9 cellular contexts compared by ENCODE assay signal in genomic region chr6:30814137-30815084, GRCh38.
DNase-seq lines count a peak whose midpoint lies in the region; ATAC-seq and TF ChIP-seq lines count a peak whose summit lies in the region.
"Had no signal": no experiment of that assay in that cellular context is flagged by ENCODE, and none has a peak within 500 bp of the region (broad histone marks: within the 10 kb centered on the region; RNA-seq: fewer than 3 reads in every experiment).

No MANE protein-coding gene starts in this region.

- no peak overlapping the region for H3K4me2 ChIP-seq in SK-N-SH

- H3K27me3 Mint-ChIP-seq in WTC11 (ENCODE audit: low read depth) = no peaks in the 10 kb centered on the region

- no peaks in the 10 kb centered on the region for H3K9me3 ChIP-seq in SK-N-SH
- H3K9me3 ChIP-seq: heart left ventricle had no signal

- TF ChIP-seq CTCF in SK-N-SH (IDR thresholded peaks at IDR 0.05) = no peak
- TF ChIP-seq CTCF in brain microvascular endothelial cell (IDR thresholded peaks at IDR 0.05; ENCODE audit: low read depth, low read length, missing control alignments) = no peak
- no peak for TF ChIP-seq CTCF in WTC11 (IDR thresholded peaks at IDR 0.05)

- no peak overlapping the region for H3K4me3 Mint-ChIP-seq in WTC11

- POLR2A ChIA-PET in SK-N-SH (lab: Yijun Ruan, JAX) (no interaction called here), WTC11 (lab: Charles Lee) (no interaction called here)

- no peaks in the 10 kb centered on the region for H3K36me3 ChIP-seq in SK-N-SH (replicated peaks in 1 of 2; ENCODE audit: control insufficient read depth in 1 of 2, insufficient read depth in 2 of 2, low read length in 1 of 2)
- no peaks in the 10 kb centered on the region for H3K36me3 ChIP-seq in brain microvascular endothelial cell (replicated peaks)
- H3K36me3 ChIP-seq: heart left ventricle had no signal

- 49% methylated on average over 11 of the region's 11 CpGs for WGBS in SK-N-SH (ENCODE audit: low lambda C conversion rate)

- ATAC-seq in WTC11 = no peak
- no peak for ATAC-seq in GM19395 (IDR thresholded peaks at IDR 0.05; ENCODE audit: unreplicated experiment)

- H3K4me1 Mint-ChIP-seq in WTC11 = peaks cover 32% of the 10 kb centered on the region

- H3K9me3 Mint-ChIP-seq in WTC11 = peaks cover 7% of the 10 kb centered on the region

- DNase-seq in ELR (ENCODE audit: low read depth) = peak; percentile 94
- DNase-seq in SK-N-SH = no peak
- DNase-seq in brain microvascular endothelial cell = no peak
- DNase-seq in non-pigmented ciliary epithelial cell (ENCODE audit: low read depth) = peak; percentile 56
- no peak for DNase-seq in WTC11 (ENCODE audit: low spot score)
- no peak for DNase-seq in DMS 273 (lab: John Stamatoyannopoulos, UW; ENCODE audit: unreplicated experiment)
- DNase-seq in mesenteric fat pad (ENCODE audit: low spot score) = no peak
- DNase-seq: heart left ventricle had no signal

- no peaks in the 10 kb centered on the region for H3K27me3 ChIP-seq in SK-N-SH (ENCODE audit: insufficient read depth)
- H3K27me3 ChIP-seq in brain microvascular endothelial cell (replicated peaks) = no peaks in the 10 kb centered on the region
- H3K27me3 ChIP-seq: heart left ventricle had no signal

- CTCF ChIA-PET in SK-N-SH (lab: Yijun Ruan, JAX) (interaction anchor here (0.6 to 1.3 kb wide), 3 partner anchors 13 to 273 kb away, joined by 3 read pairs; no protein-coding TSS in a partner anchor), WTC11 (lab: Charles Lee) (interaction anchor here (0.8 to 1.4 kb wide), 3 partner anchors 68 to 265 kb away, joined by 3 to 5 read pairs (median 4); no protein-coding TSS in a partner anchor)

- H3K36me3 Mint-ChIP-seq in WTC11 = peaks cover 5% of the 10 kb centered on the region

- in situ Hi-C loops in brain microvascular endothelial cell (cut with HindIII; ENCODE audit: low pct_ligation_motif_present, low sequenced_read_pairs) = no loop called here

- peaks cover 16% of the 10 kb centered on the region for H3F3A ChIP-seq in SK-N-SH (replicated peaks; ENCODE audit: insufficient read depth)

- no peaks in the 10 kb centered on the region for H4K20me1 ChIP-seq in SK-N-SH (ENCODE audit: insufficient read depth)

- no peak overlapping the region for H3K27ac Mint-ChIP-seq in WTC11

- H2AFZ ChIP-seq in SK-N-SH (ENCODE audit: low read depth) = no peak overlapping the region; the same call in 1 of the 2 replicates

- no peak overlapping the region for H3K9ac ChIP-seq in SK-N-SH

- H3K4me1 ChIP-seq in SK-N-SH (ENCODE audit: control insufficient read depth in 1 of 2, insufficient read depth in 2 of 2, low read depth in 1 of 2, low read length in 1 of 2) = peaks cover 0 to 25% of the 10 kb centered on the region in 2 experiments; a peak in 3 of 4 replicates

- H3K79me2 ChIP-seq in SK-N-SH (ENCODE audit: insufficient read depth) = no peaks in the 10 kb centered on the region

- TF ChIP-seq RAD21 in SK-N-SH (IDR thresholded peaks at IDR 0.05; ENCODE audit: low read length) = no peak

- peak overlapping the region in 1 of 2 experiments; percentile 60; a peak in 3 of 4 replicates for H3K27ac ChIP-seq in SK-N-SH (ENCODE audit: low read depth in 2 of 2, low read length in 1 of 2)
- peak overlapping the region; percentile 68 for H3K27ac ChIP-seq in brain microvascular endothelial cell

- H3K9me2 ChIP-seq in SK-N-SH = no peaks in the 10 kb centered on the region

- H3K4me3 ChIP-seq in SK-N-SH (ENCODE audit: low read depth in 2 of 2, low read length in 1 of 2) (no peak overlapping the region), brain microvascular endothelial cell (ENCODE audit: low read depth, low read length) (no peak overlapping the region)
- H3K4me3 ChIP-seq: heart left ventricle had no signal

- TF ChIP-seq EP300 in SK-N-SH (IDR thresholded peaks at IDR 0.05; ENCODE audit: borderline replicate concordance in 1 of 2, low read depth in 1 of 2, low read length in 1 of 2) = peak in 1 of 2 experiments; percentile 36; a peak in 1 of 4 replicates

TF ChIP-seq in SK-N-SH, 30 proteins besides CTCF, POLR2A, EP300 and RAD21 (continues in another document):
- peak; percentile 50; the same call in 1 of the 2 replicates for TF ChIP-seq TCF12 (IDR thresholded peaks at IDR 0.05)
- peak; percentile 16; the same call in 1 of the 2 replicates for TF ChIP-seq TEAD4 (IDR thresholded peaks at IDR 0.05; ENCODE audit: borderline replicate concordance, insufficient read depth)
- peak; percentile 79 for TF ChIP-seq JUND (IDR thresholded peaks at IDR 0.05)
- TF ChIP-seq YY1 (IDR thresholded peaks at IDR 0.05; ENCODE audit: low read depth) = peak; percentile 48; the same call in 1 of the 2 replicates
- TF ChIP-seq FOSL2 (IDR thresholded peaks at IDR 0.05; ENCODE audit: borderline replicate concordance, low read depth) = peak; percentile 80; the same call in 1 of the 2 replicates
- TF ChIP-seq, protein P1, sequence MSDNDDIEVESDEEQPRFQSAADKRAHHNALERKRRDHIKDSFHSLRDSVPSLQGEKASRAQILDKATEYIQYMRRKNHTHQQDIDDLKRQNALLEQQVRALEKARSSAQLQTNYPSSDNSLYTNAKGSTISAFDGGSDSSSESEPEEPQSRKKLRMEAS (IDR thresholded peaks at IDR 0.05; ENCODE audit: low read depth) = peak; percentile 89
- TF ChIP-seq SMC3 (IDR thresholded peaks at IDR 0.05; ENCODE audit: low read depth, low read length) = no peak
- no peak for TF ChIP-seq EZH2phosphoT487 (IDR thresholded peaks at IDR 0.05; ENCODE audit: borderline replicate concordance, low read depth)
- TF ChIP-seq, protein P2, sequence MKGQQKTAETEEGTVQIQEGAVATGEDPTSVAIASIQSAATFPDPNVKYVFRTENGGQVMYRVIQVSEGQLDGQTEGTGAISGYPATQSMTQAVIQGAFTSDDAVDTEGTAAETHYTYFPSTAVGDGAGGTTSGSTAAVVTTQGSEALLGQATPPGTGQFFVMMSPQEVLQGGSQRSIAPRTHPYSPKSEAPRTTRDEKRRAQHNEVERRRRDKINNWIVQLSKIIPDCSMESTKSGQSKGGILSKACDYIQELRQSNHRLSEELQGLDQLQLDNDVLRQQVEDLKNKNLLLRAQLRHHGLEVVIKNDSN (IDR thresholded peaks at IDR 0.05; ENCODE audit: borderline replicate concordance, low read depth) = peak; percentile 77
- TF ChIP-seq NRF1 (IDR thresholded peaks at IDR 0.05; ENCODE audit: low read depth, low read length) = no peak

TF ChIP-seq in WTC11, 78 proteins besides CTCF, POLR2A, EP300 and RAD21 (continues in another document):
- TF ChIP-seq ETV6 (CRISPR knock-in tag; IDR thresholded peaks at IDR 0.05) (no peak), AR (CRISPR knock-in tag; IDR thresholded peaks at IDR 0.05) (no peak), OVOL2 (CRISPR knock-in tag; IDR thresholded peaks at IDR 0.05; ENCODE audit: borderline replicate concordance) (no peak)
- TF ChIP-seq, protein P3, sequence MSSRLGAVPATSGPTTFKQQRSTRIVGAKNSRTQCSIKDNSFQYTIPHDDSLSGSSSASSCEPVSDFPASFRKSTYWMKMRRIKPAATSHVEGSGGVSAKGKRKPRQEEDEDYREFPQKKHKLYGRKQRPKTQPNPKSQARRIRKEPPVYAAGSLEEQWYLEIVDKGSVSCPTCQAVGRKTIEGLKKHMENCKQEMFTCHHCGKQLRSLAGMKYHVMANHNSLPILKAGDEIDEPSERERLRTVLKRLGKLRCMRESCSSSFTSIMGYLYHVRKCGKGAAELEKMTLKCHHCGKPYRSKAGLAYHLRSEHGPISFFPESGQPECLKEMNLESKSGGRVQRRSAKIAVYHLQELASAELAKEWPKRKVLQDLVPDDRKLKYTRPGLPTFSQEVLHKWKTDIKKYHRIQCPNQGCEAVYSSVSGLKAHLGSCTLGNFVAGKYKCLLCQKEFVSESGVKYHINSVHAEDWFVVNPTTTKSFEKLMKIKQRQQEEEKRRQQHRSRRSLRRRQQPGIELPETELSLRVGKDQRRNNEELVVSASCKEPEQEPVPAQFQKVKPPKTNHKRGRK (CRISPR knock-in tag; IDR thresholded peaks at IDR 0.05; ENCODE audit: borderline replicate concordance) = no peak
- TF ChIP-seq, protein P4, sequence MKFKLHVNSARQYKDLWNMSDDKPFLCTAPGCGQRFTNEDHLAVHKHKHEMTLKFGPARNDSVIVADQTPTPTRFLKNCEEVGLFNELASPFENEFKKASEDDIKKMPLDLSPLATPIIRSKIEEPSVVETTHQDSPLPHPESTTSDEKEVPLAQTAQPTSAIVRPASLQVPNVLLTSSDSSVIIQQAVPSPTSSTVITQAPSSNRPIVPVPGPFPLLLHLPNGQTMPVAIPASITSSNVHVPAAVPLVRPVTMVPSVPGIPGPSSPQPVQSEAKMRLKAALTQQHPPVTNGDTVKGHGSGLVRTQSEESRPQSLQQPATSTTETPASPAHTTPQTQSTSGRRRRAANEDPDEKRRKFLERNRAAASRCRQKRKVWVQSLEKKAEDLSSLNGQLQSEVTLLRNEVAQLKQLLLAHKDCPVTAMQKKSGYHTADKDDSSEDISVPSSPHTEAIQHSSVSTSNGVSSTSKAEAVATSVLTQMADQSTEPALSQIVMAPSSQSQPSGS (CRISPR knock-in tag; IDR thresholded peaks at IDR 0.05; ENCODE audit: borderline replicate concordance, low read depth) = no peak

Comparison
In these comparisons a context has a peak if more than half of its experiments do, and no peak if none do; other contexts are left out.
1. DNase-seq: peak in ELR (single experiment) and non-pigmented ciliary epithelial cell (single experiment); none in SK-N-SH (single experiment), brain microvascular endothelial cell (single experiment), WTC11 (single experiment), DMS 273 (single experiment) and mesenteric fat pad (single experiment).